In genomic region chr5:159156839-159157238, GRCh38 we compare ENCODE assay signal across 8 cellular contexts. TPM values are rescaled to one million over a fixed set of nuclear protein-coding genes. Genes with fewer than 3 reads are reported as not detected.
DNase-seq lines count a peak whose midpoint lies in the region; ATAC-seq and TF ChIP-seq lines count a peak whose summit lies in the region.

No MANE protein-coding gene starts in this region.

- H3K4me1 ChIP-seq in left lung: peaks cover 0 to 17% of the 10 kb centered on the region in 2 donors
- H3K4me1 ChIP-seq in transverse colon: peaks cover 0 to 9% (median 3%) of the 10 kb centered on the region in 4 donors

- ATAC-seq in GM21390 (IDR thresholded peaks at IDR 0.05; ENCODE audit: unreplicated experiment) (peak; percentile 68), left lung (peak; percentile 89)

- DNase-seq in DMS79 treated with DMSO at 0.1 percent for 48 hours (lab: John Stamatoyannopoulos, UW) (peak; percentile 21), DMS79 (lab: John Stamatoyannopoulos, UW) (no peak), LHCN-M2 (ENCODE audit: low read depth) (peak; percentile 69), RPMI8226 (peak; percentile 72), chondrocyte (ENCODE audit: low spot score) (no peak), left lung (no peak), transverse colon (peak; percentile 10)

- no peak overlapping the region for H3K4me3 ChIP-seq in left lung
- H3K4me3 ChIP-seq in transverse colon: no peak overlapping the region

- peak; percentile 95 for TF ChIP-seq CTCF in chondrocyte (IDR thresholded peaks at IDR 0.05)
- peak; percentile 71 to 83 for TF ChIP-seq CTCF in left lung (IDR thresholded peaks at IDR 0.05)
- TF ChIP-seq CTCF in transverse colon (IDR thresholded peaks at IDR 0.05): peak; percentile 79 to 89 (median 86)

- H3K36me3 ChIP-seq in left lung: peaks cover 0 to 71% of the 10 kb centered on the region in 2 donors
- H3K36me3 ChIP-seq in transverse colon: peaks cover 0 to 18% (median 5%) of the 10 kb centered on the region in 4 donors

- intact Hi-C loops in left lung (cut with DNase I) (no loop called here), transverse colon (cut with DNase I; ENCODE audit: low total_unique reads) (loop anchor here (10.0 kb wide), 1 partner anchor 108 kb away; the partner anchor contains the start of gene UBLCP1)

- H3K27ac ChIP-seq in left lung: peak overlapping the region in 1 of 2 donors; percentile 10
- peak overlapping the region in 1 of 4 donors; percentile 6 for H3K27ac ChIP-seq in transverse colon

- H3K27ac Mint-ChIP-seq in chondrocyte (ENCODE audit: unreplicated experiment): no peak overlapping the region

- H3K27me3 ChIP-seq in left lung (no peaks in the 10 kb centered on the region), transverse colon (no peaks in the 10 kb centered on the region)

- in situ Hi-C loops in transverse colon (cut with MboI; ENCODE audit: low pct_ligation_motif_present in 1 of 4, low pct_unique_long_range_greater_than_20kb in 1 of 4, low sequenced_read_pairs in 3 of 4): loop anchor here in 3 of 4 donors (10.0 to 25.0 kb wide), 4 partner anchors 105 to 830 kb away; partner anchors contain the start of gene UBLCP1 (in 2 of the 3)

- H3K4me1 Mint-ChIP-seq in chondrocyte (ENCODE audit: low read depth): peaks cover 4% of the 10 kb centered on the region

- no peaks in the 10 kb centered on the region for H3K27me3 Mint-ChIP-seq in chondrocyte (ENCODE audit: low read depth)

- TF ChIP-seq POLR2A in transverse colon (IDR thresholded peaks at IDR 0.05): no peak

- no peak overlapping the region for H3K4me3 Mint-ChIP-seq in chondrocyte (ENCODE audit: unreplicated experiment)

- H3K9me3 ChIP-seq in left lung (no peaks in the 10 kb centered on the region), transverse colon (no peaks in the 10 kb centered on the region)

- WGBS in transverse colon (ENCODE audit: low coverage in 1 of 2), 2 donors: 9% methylated on average over 2 of the region's 2 CpGs; no CpG with 5 or more reads in 1 of the 2 donors

- H3K9me3 Mint-ChIP-seq in chondrocyte (ENCODE audit: low read depth): no peaks in the 10 kb centered on the region

- no peak for TF ChIP-seq EP300 in transverse colon (IDR thresholded peaks at IDR 0.05; ENCODE audit: low read depth)

- peaks cover 11% of the 10 kb centered on the region for H3K36me3 Mint-ChIP-seq in chondrocyte (ENCODE audit: low read depth)

RNA-seq across cellular contexts. Expression of gene RNF145, which starts 52.5 kb away (rescaled TPM):
- total RNA-seq in LHCN-M2 (2014; rRNA removed): 43.7 and 44.4 TPM in 2 replicates
- 22.6 TPM for polyA plus RNA-seq in LHCN-M2 (2012)
- total RNA-seq in chondrocyte: 79.0 to 83.9 TPM (median 82.5 TPM) in 3 replicates
- total RNA-seq in left lung: 100 to 1,000 TPM; 164 to 216 TPM
- total RNA-seq in transverse colon: 10 to 100 TPM; 11.5 to 59.4 (median 29.2) TPM

RNA-seq across cellular contexts. Expression of gene EBF1, which starts 57.1 kb away (rescaled TPM):
- total RNA-seq in LHCN-M2 (2014; rRNA removed): 2.8 and 3.3 TPM in 2 replicates
- 1.4 TPM for polyA plus RNA-seq in LHCN-M2 (2012)
- total RNA-seq in chondrocyte: 60.9 to 71.5 TPM (median 67.9 TPM) in 3 replicates
- 1 to 10 TPM; 6.1 to 9.6 TPM for total RNA-seq in left lung
- 10 to 100 TPM in 2 of 4 donors, 1 to 10 TPM in 2; 5.3 to 23.6 (median 10.1) TPM for total RNA-seq in transverse colon

Comparison
In these comparisons a context has a peak if more than half of its experiments do, and no peak if none do; other contexts are left out.
1. DNase-seq: peak in DMS79 treated with DMSO at 0.1 percent for 48 hours (single experiment), LHCN-M2 (single experiment), RPMI8226 (single experiment) and transverse colon (single experiment); none in DMS79 (single experiment), chondrocyte (single experiment) and left lung (0 of 2).
2. Peak in every context shown above with its lines, with median percentiles within 50 percentile points of each other: CTCF ChIP-seq.